ENCODE assay signal across 3 cellular contexts in the genomic region with DNA sequence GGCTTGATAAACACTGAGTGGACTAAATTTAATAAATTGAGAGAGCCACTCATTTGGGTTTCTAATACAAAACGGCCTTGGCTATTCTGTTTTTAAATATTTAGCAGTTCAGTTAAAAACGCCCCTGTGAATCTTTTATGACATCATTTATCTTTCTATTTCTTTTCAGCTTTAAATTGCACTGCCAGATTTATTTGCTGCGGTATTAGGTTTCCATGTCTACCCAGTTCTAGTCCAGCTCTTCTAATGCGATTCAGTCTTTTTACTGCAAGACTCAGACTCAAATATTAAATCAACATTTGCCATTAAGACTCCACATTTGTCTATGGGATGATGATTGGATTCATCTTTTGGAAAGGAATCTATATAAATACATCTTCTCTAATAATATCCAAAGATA.
"Had no signal": no experiment of that assay in that cellular context is flagged by ENCODE, and none has a peak within 500 bp of the region (broad histone marks: within the 10 kb centered on the region; RNA-seq: fewer than 3 reads in every experiment).

No MANE protein-coding gene starts in this region.

- H3K4me3 Mint-ChIP-seq: GM23338 had no signal

- H3K9me3 Mint-ChIP-seq: GM23338 had no signal

- H3K27ac Mint-ChIP-seq: GM23338 had no signal

- DNase-seq: H7, IMR-90 had no signal
